In the genomic region with DNA sequence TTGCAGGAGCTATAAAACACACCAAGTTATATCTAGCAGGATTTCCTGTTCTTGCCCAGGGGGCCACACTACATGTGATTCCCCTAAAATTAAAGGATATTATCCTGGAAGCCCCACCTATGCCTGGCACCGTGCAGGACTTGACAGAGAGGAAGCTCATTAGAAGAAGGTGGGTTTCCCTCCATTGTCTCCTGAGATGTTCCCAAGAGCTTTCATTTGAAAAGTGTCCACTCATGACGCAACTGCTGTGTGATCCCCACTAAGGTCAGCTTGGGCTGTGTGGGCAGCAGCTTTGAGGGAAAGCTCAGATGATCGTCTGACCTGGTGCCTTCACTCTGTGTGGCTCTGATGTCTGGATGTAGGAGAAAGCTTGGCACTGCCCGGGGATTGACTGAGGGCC, we compare ENCODE assay signal across 19 cellular contexts. TPM values are rescaled to one million over a fixed set of nuclear protein-coding genes. Genes with fewer than 3 reads are reported as not detected.
A peak's percentile ranks its signal among the peaks of the same experiment; 100 is the strongest.
DNase-seq lines count a peak whose midpoint lies in the region; ATAC-seq and TF ChIP-seq lines count a peak whose summit lies in the region.
"Had no signal": no experiment of that assay in that cellular context is flagged by ENCODE, and none has a peak within 500 bp of the region (broad histone marks: within the 10 kb centered on the region; RNA-seq: fewer than 3 reads in every experiment).

No MANE protein-coding gene starts in this region.

- H3K4me2 ChIP-seq in parathyroid adenoma (ENCODE audit: low read length), result no peak overlapping the region

- intact Hi-C loops in left ventricle myocardium superior (cut with micrococcal nuclease), result no loop called here

- H3K9ac ChIP-seq in parathyroid adenoma, result no peak overlapping the region

- no peak for DNase-seq in left ventricle myocardium superior
- peak; percentile 30 for DNase-seq in ureter (ENCODE audit: low spot score)
- no peak for DNase-seq in NCI-H2227 treated with DMSO at 0.1 percent for 48 hours (lab: John Stamatoyannopoulos, UW)
- no peak for DNase-seq in activated effector memory CD4-positive, alpha-beta T cell treated with Interleukin-2 at 50 U/mL for 16 hours
- DNase-seq: ACHN; CD4-positive, CD25-positive, alpha-beta regulatory T cell; DMS79; MV-4-11; NCI-H1417 treated with DMSO at 0.1 percent for 48 hours; NCI-H2081 treated with DMSO at 0.1 percent for 48 hours; NCI-H526 had no signal

- H3K79me2 ChIP-seq in parathyroid adenoma, result no peaks in the 10 kb centered on the region

- H3K4me1 ChIP-seq in parathyroid adenoma, result no peaks in the 10 kb centered on the region

- H3K9me3 ChIP-seq in parathyroid adenoma (ENCODE audit: control insufficient read depth, low read length), result no peaks in the 10 kb centered on the region
- H3K9me3 ChIP-seq: HAP-1 had no signal

- ATAC-seq in esophagus mucosa (peak; percentile 61), left ventricle myocardium superior (peak; percentile 89), GM19467 (IDR thresholded peaks at IDR 0.05; ENCODE audit: unreplicated experiment) (no peak)
- ATAC-seq: GM12878 had no signal

- H2AFZ ChIP-seq in parathyroid adenoma, result no peak overlapping the region

- no peak overlapping the region for H3K4me3 ChIP-seq in parathyroid adenoma (ENCODE audit: low read depth, low read length)
- H3K4me3 ChIP-seq: GM12878, HAP-1 had no signal

- no peak for TF ChIP-seq CTCF in parathyroid adenoma (IDR thresholded peaks at IDR 0.05)

- no peaks in the 10 kb centered on the region for H3K27me3 ChIP-seq in parathyroid adenoma (ENCODE audit: control insufficient read depth, insufficient read depth, low read length)

- H3K27ac ChIP-seq in parathyroid adenoma, result peak overlapping the region; percentile 72

- H3K36me3 ChIP-seq in parathyroid adenoma (ENCODE audit: control insufficient read depth, insufficient read depth, low read length), result no peaks in the 10 kb centered on the region
- H3K36me3 ChIP-seq: HAP-1 had no signal

RNA-seq across cellular contexts. Expression of a gene that starts 53.5 kb away (rescaled TPM):
- 7.8 TPM for total RNA-seq in esophagus mucosa
- total RNA-seq in left ventricle myocardium superior, result 36.0 TPM
- 47.2 TPM for total RNA-seq in ureter
- total RNA-seq: CD4-positive, CD25-positive, alpha-beta regulatory T cell; G401; GM12878; HT1080; OCI-LY7 had no signal
